ENCODE assay signal across 8 cellular contexts in the genomic region with DNA sequence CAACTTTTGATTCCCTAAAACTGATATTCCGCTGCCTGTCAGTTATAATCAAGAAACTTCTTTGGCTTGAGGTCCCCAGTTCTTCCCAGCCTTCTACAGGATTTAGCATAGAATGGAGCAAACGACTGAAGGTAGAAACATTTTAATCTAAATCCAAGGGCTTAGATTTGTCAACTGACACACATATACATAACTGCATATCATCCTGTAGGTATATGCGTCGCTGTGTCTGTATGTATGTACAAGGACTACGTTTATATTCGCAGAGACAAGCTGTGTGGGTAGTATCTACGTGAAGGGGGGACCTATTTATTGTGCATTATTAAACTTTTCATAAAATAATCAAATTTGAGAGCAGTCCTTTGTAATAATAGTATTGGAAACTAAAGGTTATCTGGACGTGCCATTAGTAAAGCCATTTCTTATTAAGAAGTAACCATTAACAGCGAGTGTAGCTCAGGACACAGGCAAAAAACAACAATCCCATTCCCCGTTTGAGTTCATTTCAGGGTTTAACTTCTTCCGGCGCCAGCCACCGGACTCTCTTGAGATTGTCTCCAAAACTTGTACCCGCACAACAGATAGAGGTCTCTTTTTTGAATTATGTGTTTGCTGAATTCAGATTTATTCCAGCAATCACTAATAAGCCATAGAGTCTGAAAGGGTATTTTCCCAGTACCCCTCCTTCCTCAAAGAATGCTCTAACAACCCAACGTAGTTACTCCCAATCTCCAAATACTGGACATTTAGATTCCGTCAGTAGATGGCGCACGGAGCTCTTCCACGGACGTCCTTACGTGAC. TPM values are rescaled to one million over a fixed set of nuclear protein-coding genes. Genes with fewer than 3 reads are reported as not detected.
DNase-seq lines count a peak whose midpoint lies in the region; ATAC-seq and TF ChIP-seq lines count a peak whose summit lies in the region.

No MANE protein-coding gene starts in this region.

- H3K36me3 ChIP-seq in mucosa of stomach (ENCODE audit: control insufficient read depth, insufficient read depth, low read length) (no peaks in the 10 kb centered on the region), thoracic aorta (no peaks in the 10 kb centered on the region)

- ATAC-seq in HG02642 (IDR thresholded peaks at IDR 0.05; ENCODE audit: poor library complexity, unreplicated experiment): peak; percentile 17
- no peak for ATAC-seq in thoracic aorta (ENCODE audit: insufficient number of reproducible peaks, low FRiP score, low read depth)

- H3K4me1 ChIP-seq in mucosa of stomach (ENCODE audit: control insufficient read depth, insufficient read depth, low read length): peaks cover 8% of the 10 kb centered on the region
- peaks cover 0 to 20% of the 10 kb centered on the region in 2 donors for H3K4me1 ChIP-seq in thoracic aorta (ENCODE audit: control insufficient read depth in 1 of 2, low read depth in 2 of 2)

- peak overlapping the region; percentile 70 for H3K4me3 ChIP-seq in mucosa of stomach (ENCODE audit: low read length)
- peak overlapping the region; percentile 93 for H3K4me3 ChIP-seq in thoracic aorta

- H3K27me3 ChIP-seq in mucosa of stomach (ENCODE audit: control insufficient read depth, insufficient read depth, low read length) (no peaks in the 10 kb centered on the region), thoracic aorta (replicated peaks; ENCODE audit: insufficient read depth) (no peaks in the 10 kb centered on the region)

- DNase-seq in NCI-H2081 (lab: John Stamatoyannopoulos, UW) (peak; percentile 82 to 84), NCI-H2081 treated with DMSO at 0.1 percent for 48 hours (lab: John Stamatoyannopoulos, UW) (no peak), NCI-H2196 (lab: John Stamatoyannopoulos, UW; ENCODE audit: unreplicated experiment) (peak; percentile 82), erythroblast (lab: John Stamatoyannopoulos, UW) (peak; percentile 77 to 84), thoracic aorta (ENCODE audit: low spot score) (no peak)
- peak; percentile 32 for DNase-seq in activated CD4-positive, alpha-beta T cell treated with anti-CD3 and anti-CD28 coated beads, Interleukin-2, amount 50 U/mL, for 1 hour

- peak; percentile 56 for TF ChIP-seq CTCF in thoracic aorta (IDR thresholded peaks at IDR 0.05)

- H3K9me3 ChIP-seq in mucosa of stomach (ENCODE audit: control insufficient read depth, low read length) (no peaks in the 10 kb centered on the region), thoracic aorta (no peaks in the 10 kb centered on the region)

- H3K27ac ChIP-seq in thoracic aorta: no peak overlapping the region

- peak overlapping the region; percentile 77 for H3K9ac ChIP-seq in mucosa of stomach (ENCODE audit: low read length)

- TF ChIP-seq POLR2A in erythroblast (IDR thresholded peaks at IDR 0.05; ENCODE audit: low read length): no peak

RNA-seq across cellular contexts. Expression of gene MLLT3, which starts 2.1 kb away (rescaled TPM):
- total RNA-seq in thoracic aorta: 1 to 10 TPM; 8.1 to 9.6 TPM

RNA-seq across cellular contexts. Expression of gene FOCAD, which starts 59.7 kb away (rescaled TPM):
- 10 to 100 TPM; 33.1 to 45.9 TPM for total RNA-seq in thoracic aorta

Comparison
In these comparisons a context has a peak if more than half of its experiments do, and no peak if none do; other contexts are left out.
1. DNase-seq: peak in NCI-H2081 (2 of 2), NCI-H2196 (single experiment), activated CD4-positive, alpha-beta T cell treated with anti-CD3 and anti-CD28 coated beads, Interleukin-2, amount 50 U/mL, for 1 hour (single experiment) and erythroblast (2 of 2); none in NCI-H2081 treated with DMSO at 0.1 percent for 48 hours (single experiment) and thoracic aorta (single experiment).